In the genomic region with DNA sequence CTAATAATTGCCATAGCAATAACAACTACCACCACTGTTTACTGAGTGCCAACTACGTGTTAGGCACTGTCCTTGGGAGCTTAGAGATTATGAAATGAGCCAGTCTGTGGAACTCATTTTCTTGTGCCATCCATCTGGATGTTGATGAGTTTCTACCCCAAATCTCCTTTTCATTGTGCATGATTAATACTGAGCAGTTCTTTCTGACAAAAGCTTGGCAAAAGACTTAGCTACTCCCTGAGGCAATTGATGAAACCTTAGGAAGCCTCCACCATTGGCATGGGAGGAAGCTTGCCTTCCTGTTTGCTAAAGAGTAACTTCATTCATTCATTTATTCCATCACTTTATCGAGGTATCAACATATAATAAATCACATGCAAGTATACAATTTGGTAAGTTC, we compare ENCODE assay signal across 21 cellular contexts. TPM values are rescaled to one million over a fixed set of nuclear protein-coding genes. Genes with fewer than 3 reads are reported as not detected.
A peak's percentile ranks its signal among the peaks of the same experiment; 100 is the strongest.
DNase-seq lines count a peak whose midpoint lies in the region; ATAC-seq and TF ChIP-seq lines count a peak whose summit lies in the region.
"Had no signal": no experiment of that assay in that cellular context is flagged by ENCODE, and none has a peak within 500 bp of the region (broad histone marks: within the 10 kb centered on the region; RNA-seq: fewer than 3 reads in every experiment).

No MANE protein-coding gene starts in this region.

- TF ChIP-seq POLR2A in thyroid gland (IDR thresholded peaks at IDR 0.05): no peak

- H3K4me1 ChIP-seq in stomach smooth muscle (ENCODE audit: control insufficient read depth, insufficient read depth, low read length): peaks cover 47% of the 10 kb centered on the region
- peaks cover 53 to 65% of the 10 kb centered on the region in 2 donors for H3K4me1 ChIP-seq in thyroid gland
- H3K4me1 ChIP-seq: colonic mucosa had no signal

- no peak for TF ChIP-seq CTCF in thyroid gland (IDR thresholded peaks at IDR 0.05)

- no peaks in the 10 kb centered on the region for H3K27me3 ChIP-seq in stomach smooth muscle (ENCODE audit: control insufficient read depth in 1 of 2, insufficient read depth in 2 of 2, low read length in 2 of 2)
- H3K27me3 ChIP-seq in thyroid gland: no peaks in the 10 kb centered on the region
- H3K27me3 ChIP-seq: colonic mucosa had no signal

- DNase-seq in HCEC 1CT (peak; percentile 34), amniotic epithelial cell (ENCODE audit: low read depth) (peak; percentile 45), fibroblast of peridontal ligament (ENCODE audit: extremely low read depth) (peak; percentile 40), NCI-H187 treated with DMSO at 0.1 percent for 48 hours (lab: John Stamatoyannopoulos, UW) (no peak), thyroid gland (no peak)
- DNase-seq: activated CD4-positive, CD25-positive, alpha-beta regulatory T cell treated with anti-CD3 and anti-CD28 coated beads, Interleukin-2, amount 50 U/mL, for 72 hours; activated CD8-positive, alpha-beta memory T cell treated with anti-CD3 and anti-CD28 coated beads, Interleukin-2, amount 10 ng/mL, durations not matched to agents 7 days and 5 days; activated effector memory CD4-positive, alpha-beta T cell treated with anti-CD3 and anti-CD28 coated beads, Interleukin-2, amount 50 U/mL, for 16 hours; AML-193; amygdala; colonic mucosa; COR-L47; KG1; mucosa of descending colon; SK-N-SH; stimulated activated naive B cell treated with anti-CD40 and anti-IgM and Interleukin-4, amounts not matched to agents 10 μg/mL and 1 μg/mL and 100 μg/mL, for 72 hours; T-helper 9 cell had no signal

- no peak overlapping the region for H3K9ac ChIP-seq in stomach smooth muscle (ENCODE audit: low read length in 2 of 2)

- intact Hi-C loops in thyroid gland (cut with DNase I): no loop called here

- peak overlapping the region; percentile 55 for H3K27ac ChIP-seq in stomach smooth muscle (ENCODE audit: low read length)
- peak overlapping the region in 1 of 3 donors; percentile 66 for H3K27ac ChIP-seq in thyroid gland
- H3K27ac ChIP-seq: colonic mucosa had no signal

- ATAC-seq in GM21515 (IDR thresholded peaks at IDR 0.05; ENCODE audit: unreplicated experiment): no peak
- no peak for ATAC-seq in HG03139 (IDR thresholded peaks at IDR 0.05; ENCODE audit: unreplicated experiment)
- ATAC-seq: activated CD8-positive, alpha-beta memory T cell treated with anti-CD3 and anti-CD28 coated beads, Interleukin-2, amount 10 ng/mL, durations not matched to agents 7 days and 5 days; HCT116; mucosa of descending colon; stimulated activated naive B cell treated with anti-CD40 and anti-IgM and Interleukin-4, amounts not matched to agents 10 μg/mL and 1 μg/mL and 100 μg/mL, for 72 hours had no signal

- 88 to 93% methylated on average over 2 of the region's 2 CpGs for WGBS in thyroid gland, 2 donors

- H3K4me3 ChIP-seq in stomach smooth muscle (ENCODE audit: low read length in 2 of 2): no peak overlapping the region
- H3K4me3 ChIP-seq in thyroid gland (replicated peaks in 1 of 3): no peak overlapping the region
- H3K4me3 ChIP-seq: colonic mucosa, mucosa of descending colon had no signal

- no peaks in the 10 kb centered on the region for H3K9me3 ChIP-seq in stomach smooth muscle (ENCODE audit: control insufficient read depth in 2 of 2, low read length in 2 of 2)
- H3K9me3 ChIP-seq in thyroid gland: no peaks in the 10 kb centered on the region
- H3K9me3 ChIP-seq: colonic mucosa, mucosa of descending colon, SK-N-SH had no signal

- H3K36me3 ChIP-seq in stomach smooth muscle (ENCODE audit: control insufficient read depth in 2 of 2, insufficient read depth in 2 of 2, low read length in 2 of 2): no peaks in the 10 kb centered on the region
- H3K36me3 ChIP-seq in thyroid gland: no peaks in the 10 kb centered on the region
- H3K36me3 ChIP-seq: colonic mucosa had no signal

RNA-seq across cellular contexts. Expression of gene PRICKLE2, which starts 39.8 kb away (rescaled TPM):
- total RNA-seq in thyroid gland: 10 to 100 TPM; 28.8 to 48.1 (median 38.5) TPM
- total RNA-seq: activated CD8-positive, alpha-beta memory T cell treated with anti-CD3 and anti-CD28 coated beads, Interleukin-2, amount 10 ng/mL, durations not matched to agents 7 days and 5 days had no signal

Comparison
In these comparisons a context has a peak if more than half of its experiments do, and no peak if none do; other contexts are left out.
1. DNase-seq: peak in HCEC 1CT (single experiment), amniotic epithelial cell (single experiment) and fibroblast of peridontal ligament (single experiment); none in NCI-H187 treated with DMSO at 0.1 percent for 48 hours (single experiment) and thyroid gland (0 of 2).